8 cellular contexts compared by ENCODE assay signal in the genomic region with DNA sequence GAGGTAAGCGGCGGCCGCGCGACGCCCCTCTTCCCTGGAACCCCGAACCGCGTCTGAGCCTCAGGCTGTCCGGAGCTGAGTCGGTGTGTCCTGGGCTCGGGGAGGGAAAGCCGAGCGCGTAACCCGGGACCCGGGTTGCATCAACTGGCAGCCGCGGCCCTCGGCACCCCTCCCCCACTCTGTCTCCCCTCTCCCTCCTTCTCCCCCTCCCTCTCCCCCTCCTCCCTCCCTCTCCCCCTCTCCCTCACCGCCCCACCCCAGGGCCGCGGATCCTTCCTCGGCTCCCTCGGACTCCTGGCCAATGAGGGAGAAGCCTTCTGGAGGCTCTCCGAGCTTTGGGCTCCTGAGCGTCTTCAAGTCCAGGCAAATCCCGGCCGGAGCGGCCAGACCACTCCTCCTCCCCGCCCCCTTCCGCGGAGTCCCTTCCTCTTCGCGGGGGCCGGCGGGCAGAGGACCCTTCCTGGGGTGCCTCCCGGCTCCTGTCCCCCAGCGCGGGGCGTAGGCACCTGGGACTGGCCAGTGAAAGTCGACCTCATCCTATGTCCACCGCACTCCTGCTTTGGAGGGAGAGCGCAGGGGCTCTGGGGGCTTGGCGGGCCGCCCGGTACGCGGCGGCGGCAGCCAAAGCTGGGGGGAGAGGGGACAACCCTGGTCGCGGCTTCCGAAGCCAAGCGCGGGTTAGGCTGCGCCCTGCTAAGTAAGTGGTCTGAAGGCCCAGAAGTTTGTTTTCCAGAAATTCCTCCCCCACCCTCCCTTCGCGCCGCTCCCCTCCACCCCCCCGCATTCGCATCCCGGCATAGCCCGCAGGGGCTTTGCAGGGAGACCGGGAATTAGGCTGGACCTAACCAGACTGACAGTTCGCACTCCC. TPM values are rescaled to one million over a fixed set of nuclear protein-coding genes. Genes with fewer than 3 reads are reported as not detected.
DNase-seq lines count a peak whose midpoint lies in the region; ATAC-seq and TF ChIP-seq lines count a peak whose summit lies in the region.

No MANE protein-coding gene starts in this region.

- no peaks in the 10 kb centered on the region for H3K27me3 ChIP-seq in PC-3 (ENCODE audit: low read length)
- no peaks in the 10 kb centered on the region for H3K27me3 ChIP-seq in parathyroid adenoma (ENCODE audit: control insufficient read depth, insufficient read depth, low read length)

- H3K4me1 ChIP-seq in PC-3 (ENCODE audit: insufficient read depth, low read length) = peaks cover 17% of the 10 kb centered on the region
- H3K4me1 ChIP-seq in parathyroid adenoma = no peaks in the 10 kb centered on the region

- peak overlapping the region; percentile 95 for H3K4me2 ChIP-seq in PC-3 (ENCODE audit: low read length)
- H3K4me2 ChIP-seq in parathyroid adenoma (ENCODE audit: low read length) = peak overlapping the region; percentile 86

- intact Hi-C loops in CD14-positive monocyte (cut with micrococcal nuclease) = loop anchor here in 1 of 2 donors (2.0 to 10.0 kb wide), 3 partner anchors 13 to 475 kb away; partner anchors contain the start of genes RCC1 and YTHDF2
- intact Hi-C loops in PC-3 (cut with micrococcal nuclease) = loop anchor here (1.0 kb wide), 1 partner anchor 11 kb away; no protein-coding TSS in a partner anchor
- intact Hi-C loops in left ventricle myocardium superior (cut with micrococcal nuclease) = no loop called here

- peak overlapping the region; percentile 66 to 80 for H3K4me3 Mint-ChIP-seq in CD14-positive monocyte

- H3K9me3 Mint-ChIP-seq in CD14-positive monocyte = peaks cover 0 to 3% (median 0%) of the 10 kb centered on the region in 7 donors

- H3K27me3 Mint-ChIP-seq in CD14-positive monocyte (ENCODE audit: low read depth in 3 of 3) = peaks cover 13 to 22% (median 15%) of the 10 kb centered on the region in 3 donors

- H3K9ac ChIP-seq in PC-3 (ENCODE audit: low read length) (peak overlapping the region; percentile 72), parathyroid adenoma (no peak overlapping the region)

- DNase-seq in CD14-positive monocyte (ENCODE audit: low spot score) = no peak
- peak; percentile 78 for DNase-seq in HEK293T (ENCODE audit: extremely low spot score)
- peak; percentile 63 for DNase-seq in PC-3
- peak; percentile 85 for DNase-seq in left ventricle myocardium superior

- peak overlapping the region; percentile 81 for H2AFZ ChIP-seq in PC-3 (ENCODE audit: low read length)
- H2AFZ ChIP-seq in parathyroid adenoma = peak overlapping the region; percentile 73

- peaks cover 5 to 12% of the 10 kb centered on the region in 2 donors for H3K36me3 Mint-ChIP-seq in CD14-positive monocyte

- peaks cover 8% of the 10 kb centered on the region for H4K20me1 ChIP-seq in PC-3 (ENCODE audit: low read length)

- peaks cover 26% of the 10 kb centered on the region for H3K4me1 Mint-ChIP-seq in CD14-positive monocyte

- H3K36me3 ChIP-seq in PC-3 (ENCODE audit: low read depth, low read length) = no peaks in the 10 kb centered on the region
- H3K36me3 ChIP-seq in parathyroid adenoma (ENCODE audit: control insufficient read depth, insufficient read depth, low read length) = no peaks in the 10 kb centered on the region

- TF ChIP-seq CTCF in CD14-positive monocyte (IDR thresholded peaks at IDR 0.05) (no peak), PC-3 (conservative IDR thresholded peaks at IDR 0.05; ENCODE audit: low read depth, low read length) (no peak), parathyroid adenoma (IDR thresholded peaks at IDR 0.05) (no peak)

- CTCF ChIA-PET in HEK293T (lab: Yijun Ruan, JAX) (interaction anchor here (0.7 to 1.1 kb wide), 2 partner anchors 12 to 24 kb away, joined by 3 to 5 read pairs; partner anchors contain the start of gene ATP5IF1), PC-3 (lab: Charles Lee) (no interaction called here)

- POLR2A ChIA-PET in HEK293T (lab: Yijun Ruan, JAX) (interaction anchor here (0.7 to 7.2 kb wide), 16 partner anchors 9 to 172 kb away, joined by 3 to 89 read pairs (median 4); partner anchors contain the start of genes ATP5IF1, EYA3, MED18 and PHACTR4), PC-3 (lab: Charles Lee; ENCODE audit: unreplicated experiment) (interaction anchor here (0.9 kb wide), 1 partner anchor 11 kb away, joined by 6 read pairs; no protein-coding TSS in a partner anchor)

- ATAC-seq in PC-3 (peak; percentile 52), left ventricle myocardium superior (peak; percentile 75), HG03354 (IDR thresholded peaks at IDR 0.05; ENCODE audit: poor library complexity, severe bottlenecking, unreplicated experiment) (no peak), GM21447 (IDR thresholded peaks at IDR 0.05; ENCODE audit: unreplicated experiment) (no peak)

- H3K27ac ChIP-seq in PC-3 (ENCODE audit: low read length) (no peak overlapping the region), angular gyrus (ENCODE audit: low read depth, low read length) (peak overlapping the region; percentile 78), parathyroid adenoma (peak overlapping the region; percentile 78)

- H3K9me3 ChIP-seq in PC-3 (ENCODE audit: low read length) (no peaks in the 10 kb centered on the region), parathyroid adenoma (ENCODE audit: control insufficient read depth, low read length) (no peaks in the 10 kb centered on the region)

- no peaks in the 10 kb centered on the region for H3K9me2 ChIP-seq in PC-3 (replicated peaks; ENCODE audit: low read length)

- peak overlapping the region in 1 of 7 donors; percentile 53 for H3K27ac Mint-ChIP-seq in CD14-positive monocyte

- no TSS peak for BruUV-seq in PC-3 (replicated peaks; lab: Mats Ljungman, UMichigan)

- H3F3A ChIP-seq in PC-3 (ENCODE audit: low read length, unreplicated experiment) = no peaks in the 10 kb centered on the region

- H3K4me3 ChIP-seq in PC-3 (ENCODE audit: low read length) (peak overlapping the region; percentile 100), parathyroid adenoma (ENCODE audit: low read depth, low read length) (peak overlapping the region; percentile 95)

- H3K79me2 ChIP-seq in PC-3 (ENCODE audit: low read length) (peaks cover 51% of the 10 kb centered on the region), parathyroid adenoma (peaks cover 13% of the 10 kb centered on the region)

TF ChIP-seq in HEK293T, 16 proteins besides CTCF, POLR2A, EP300 and RAD21:
- TF ChIP-seq LEF1 (IDR thresholded peaks at IDR 0.05; ENCODE audit: borderline replicate concordance) = no peak
- TF ChIP-seq HDGF (IDR thresholded peaks at IDR 0.05; ENCODE audit: borderline replicate concordance) = no peak
- TF ChIP-seq ZNF384 (IDR thresholded peaks at IDR 0.05) = no peak
- no peak for TF ChIP-seq ARNT (IDR thresholded peaks at IDR 0.05)
- no peak for TF ChIP-seq FOXK2 (IDR thresholded peaks at IDR 0.05)
- no peak for TF ChIP-seq ELF4 (IDR thresholded peaks at IDR 0.05)
- TF ChIP-seq FOXM1 (IDR thresholded peaks at IDR 0.05; ENCODE audit: borderline replicate concordance) = no peak
- no peak for TF ChIP-seq BHLHE40 (IDR thresholded peaks at IDR 0.05; ENCODE audit: borderline replicate concordance)
- no peak for TF ChIP-seq TARDBP (IDR thresholded peaks at IDR 0.05)
- TF ChIP-seq FOXA1 (IDR thresholded peaks at IDR 0.05) = no peak
- no peak for TF ChIP-seq CTBP1 (IDR thresholded peaks at IDR 0.05; ENCODE audit: borderline replicate concordance)
- TF ChIP-seq L3MBTL2 (conservative IDR thresholded peaks at IDR 0.05) = no peak
- TF ChIP-seq, protein P1, sequence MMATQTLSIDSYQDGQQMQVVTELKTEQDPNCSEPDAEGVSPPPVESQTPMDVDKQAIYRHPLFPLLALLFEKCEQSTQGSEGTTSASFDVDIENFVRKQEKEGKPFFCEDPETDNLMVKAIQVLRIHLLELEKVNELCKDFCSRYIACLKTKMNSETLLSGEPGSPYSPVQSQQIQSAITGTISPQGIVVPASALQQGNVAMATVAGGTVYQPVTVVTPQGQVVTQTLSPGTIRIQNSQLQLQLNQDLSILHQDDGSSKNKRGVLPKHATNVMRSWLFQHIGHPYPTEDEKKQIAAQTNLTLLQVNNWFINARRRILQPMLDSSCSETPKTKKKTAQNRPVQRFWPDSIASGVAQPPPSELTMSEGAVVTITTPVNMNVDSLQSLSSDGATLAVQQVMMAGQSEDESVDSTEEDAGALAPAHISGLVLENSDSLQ (IDR thresholded peaks at IDR 0.05) = no peak
- no peak for TF ChIP-seq SUZ12 (IDR thresholded peaks at IDR 0.05)
- no peak for TF ChIP-seq SP1 (IDR thresholded peaks at IDR 0.05)
- no peak for TF ChIP-seq NFRKB (IDR thresholded peaks at IDR 0.05)
TF ChIP-seq in HEK293T: peak in this region for 0.

RNA-seq across cellular contexts. Expression of gene SESN2, which starts 0.9 kb away (rescaled TPM):
- 1 to 10 TPM; 5.0 to 5.1 TPM for polyA plus RNA-seq in CD14-positive monocyte
- total RNA-seq in PC-3 (2014; rRNA removed) = 6.9 and 10.7 TPM in 2 replicates
- 2.7 TPM for total RNA-seq in left ventricle myocardium superior

RNA-seq across cellular contexts. Expression of gene ATP5IF1, which starts 24.2 kb away (rescaled TPM):
- polyA plus RNA-seq in CD14-positive monocyte = 100 to 1,000 TPM; 296 to 339 TPM
- 364 and 465 TPM in 2 replicates for total RNA-seq in PC-3 (2014; rRNA removed)
- 449 TPM for total RNA-seq in left ventricle myocardium superior

RNA-seq across cellular contexts. Expression of gene DNAJC8, which starts 27.3 kb away (rescaled TPM):
- polyA plus RNA-seq in CD14-positive monocyte = 100 to 1,000 TPM; 113 to 118 TPM
- 63.6 and 66.0 TPM in 2 replicates for total RNA-seq in PC-3 (2014; rRNA removed)
- total RNA-seq in left ventricle myocardium superior = 62.3 TPM

Comparison
In these comparisons a context has a peak if more than half of its experiments do, and no peak if none do; other contexts are left out.
1. ATAC-seq: peak in PC-3 (single experiment) and left ventricle myocardium superior (single experiment); none in HG03354 (single experiment) and GM21447 (single experiment).